Comparison of ENCODE assay signal across 8 cellular contexts in the genomic region with DNA sequence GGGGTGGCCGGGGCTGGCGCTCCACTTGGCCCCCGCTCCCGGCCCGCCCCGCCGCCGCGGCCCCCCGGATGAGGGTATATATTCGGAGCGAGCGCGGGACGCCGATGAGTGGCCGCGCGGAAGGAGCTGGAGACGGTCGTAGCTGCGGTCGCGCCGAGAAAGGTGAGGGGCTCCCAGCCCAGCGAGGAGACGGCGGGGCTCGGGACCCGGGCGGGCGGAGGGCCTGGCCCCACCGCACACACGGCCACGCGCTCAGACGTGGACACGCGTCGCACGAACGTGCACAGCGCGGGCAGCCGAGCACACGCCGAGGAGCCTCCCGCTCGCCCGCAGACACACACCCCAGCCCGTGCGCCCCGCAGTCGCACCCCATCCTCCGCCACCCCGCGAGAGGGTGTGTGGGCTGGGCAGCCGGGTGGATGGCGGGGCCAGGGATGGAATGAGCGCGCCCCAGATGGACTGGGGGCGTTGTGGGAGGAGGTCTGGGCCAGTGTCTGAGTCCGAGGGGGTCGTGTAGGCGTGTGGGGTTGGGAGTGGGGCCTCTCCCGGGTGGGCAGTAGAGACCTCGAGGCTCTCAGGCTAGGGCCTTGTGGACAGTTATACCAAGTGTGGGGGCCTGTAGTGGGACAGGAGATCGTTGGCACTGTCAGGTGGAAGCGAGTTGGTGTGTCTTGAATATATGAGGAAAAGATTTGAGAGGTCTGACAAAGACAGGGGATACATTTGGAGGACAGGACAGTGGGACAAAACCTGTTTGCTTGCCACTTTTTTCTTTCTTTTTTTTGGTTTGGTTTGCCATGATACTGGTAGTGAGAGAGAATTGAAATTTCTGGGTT. TPM values are rescaled to one million over a fixed set of nuclear protein-coding genes. Genes with fewer than 3 reads are reported as not detected.
DNase-seq lines count a peak whose midpoint lies in the region; ATAC-seq and TF ChIP-seq lines count a peak whose summit lies in the region.

Gene UAP1 (plus strand): TSS at position 107 of the 836 bp plus-strand sequence. CDS start 4,347 bp downstream, outside the sequence.

- peak within 1 kb of the TSS; percentile 67 to 87 (median 78) for H3K4me3 ChIP-seq in skin epidermis

- DNase-seq in activated CD4-positive, alpha-beta T cell treated with anti-CD3 and anti-CD28 coated beads for 48 hours: peak; percentile 51
- DNase-seq in activated CD4-positive, alpha-beta T cell treated with anti-CD3 and anti-CD28 coated beads, Interleukin-2, amount 50 U/mL, for 48 hours: no peak
- no peak for DNase-seq in NCI-H460 (ENCODE audit: extremely low read depth, low read depth)
- no peak for DNase-seq in immature natural killer cell
- DNase-seq in middle frontal gyrus (ENCODE audit: extremely low spot score, low spot score): no peak

- H3K9me3 Mint-ChIP-seq in brain (peaks cover 0 to 3% (median 0%) of the 10 kb centered on the region in 5 experiments), immature natural killer cell (no peaks in the 10 kb centered on the region)

- H3K36me3 Mint-ChIP-seq in brain (peaks cover 10% of the 10 kb centered on the region), immature natural killer cell (peaks cover 0 to 2% (median 1%) of the 10 kb centered on the region in 3 donors)

- peaks cover 12% of the 10 kb centered on the region for H3K27me3 Mint-ChIP-seq in brain
- H3K27me3 Mint-ChIP-seq in immature natural killer cell (ENCODE audit: low read depth in 3 of 3): peaks cover 5 to 26% (median 11%) of the 10 kb centered on the region in 3 donors

- H3K4me3 Mint-ChIP-seq in brain (peak within 1 kb of the TSS; percentile 87 to 93 (median 91)), immature natural killer cell (peak within 1 kb of the TSS; percentile 89 to 99 (median 96))

- peak within 1 kb of the TSS; percentile 46 to 96 (median 91) for H3K27ac ChIP-seq in skin epidermis

- TF ChIP-seq CTCF in brain (conservative IDR thresholded peaks at IDR 0.05): no peak

- H3K4me1 Mint-ChIP-seq in brain (peaks cover 51% of the 10 kb centered on the region), immature natural killer cell (peaks cover 55 to 65% of the 10 kb centered on the region in 2 donors)

- H3K27ac Mint-ChIP-seq in brain (peak within 1 kb of the TSS; percentile 95 to 98 (median 96)), immature natural killer cell (peak within 1 kb of the TSS; percentile 94 to 99 (median 98))

- peak; percentile 35 for ATAC-seq in HG02571 (IDR thresholded peaks at IDR 0.05; ENCODE audit: unreplicated experiment)

RNA-seq across cellular contexts. Expression of gene UAP1, which starts in this region (rescaled TPM):
- 53.8 and 57.1 TPM in 2 replicates for total RNA-seq in NCI-H460 (2014; rRNA removed; shearing (Covaris generic))
- polyA plus RNA-seq in NCI-H460 (2014; cell fraction: nucleus; rRNA removed): 48.9 and 65.8 TPM in 2 replicates
- polyA plus RNA-seq in brain (ENCODE audit: insufficient read depth, low read depth, low replicate concordance) (34.8 TPM), immature natural killer cell (10 to 100 TPM; 49.0 to 87.1 (median 57.0) TPM)
